In genomic region chr9:111754800-111755199, GRCh38 we compare ENCODE assay signal across 10 cellular contexts. TPM values are rescaled to one million over a fixed set of nuclear protein-coding genes. Genes with fewer than 3 reads are reported as not detected.
"Had no signal": no experiment of that assay in that cellular context is flagged by ENCODE, and none has a peak within 500 bp of the region (broad histone marks: within the 10 kb centered on the region; RNA-seq: fewer than 3 reads in every experiment).

No MANE protein-coding gene starts in this region.

- DNase-seq: H9, HCEC 1CT, Karpas-422, KBM-7 had no signal

- H2AFZ ChIP-seq: GM23338 had no signal

- H3K4me2 ChIP-seq: GM23338, KMS-11 had no signal

- H3K27ac ChIP-seq: KMS-11 had no signal

- H3K4me3 Mint-ChIP-seq: GM23338, H9 had no signal

- H3K4me3 ChIP-seq: GM23338 had no signal

- H3K9ac ChIP-seq: KMS-11 had no signal

- ATAC-seq: GM23338 had no signal

- FAIRE-seq: H1, H54, HTR-8/SVneo had no signal

- H3K27ac Mint-ChIP-seq: GM23338, H9 had no signal

- H3K4me1 Mint-ChIP-seq: H9 had no signal

RNA-seq across cellular contexts. Expression of gene SHOC1, which starts 39.9 kb away (rescaled TPM):
- total RNA-seq: GM23338, H1, H9, HT-29 had no signal
- polyA plus RNA-seq: H1 had no signal
